In the genomic region with DNA sequence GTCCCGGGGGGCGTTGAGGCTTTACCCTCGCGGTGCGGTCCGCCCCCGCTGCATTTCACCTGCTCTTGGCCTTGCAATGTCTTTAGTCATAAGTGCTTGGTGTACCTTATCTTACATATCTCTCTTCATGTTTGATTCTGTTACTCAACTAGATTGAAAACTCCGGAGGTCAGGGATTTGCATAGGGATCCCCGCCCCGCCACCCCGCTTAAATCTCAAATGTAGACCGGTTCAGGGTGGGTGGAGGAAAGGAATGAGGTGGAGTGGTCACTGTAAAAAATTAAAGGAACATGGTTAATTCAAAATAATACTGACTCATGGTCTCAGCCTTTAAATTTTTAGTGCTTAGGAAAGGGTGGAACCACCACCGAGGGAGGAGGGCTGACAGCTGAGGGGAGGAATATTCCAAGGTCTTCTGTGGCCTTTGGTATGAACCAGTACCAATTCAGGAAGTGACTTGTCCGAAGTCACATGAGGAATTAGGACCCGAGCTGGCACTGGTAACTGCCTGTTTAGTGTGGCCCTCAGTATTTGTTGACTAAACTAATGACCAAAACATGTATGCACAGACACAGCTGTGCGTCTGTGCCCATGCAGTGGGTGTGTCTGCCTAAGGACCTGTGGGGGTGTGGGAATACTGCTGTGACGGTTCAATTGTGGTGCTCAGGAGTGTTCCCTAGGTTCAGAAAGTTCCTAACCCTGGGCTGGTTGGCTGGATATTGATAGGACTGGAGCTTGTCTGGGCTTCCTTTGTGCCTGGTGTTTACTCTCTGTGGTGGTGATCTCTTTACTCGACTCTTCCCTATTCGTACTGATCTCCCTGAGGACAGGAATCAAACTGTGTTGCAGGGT, we compare ENCODE assay signal across 8 cellular contexts. TPM values are rescaled to one million over a fixed set of nuclear protein-coding genes. Genes with fewer than 3 reads are reported as not detected.
DNase-seq lines count a peak whose midpoint lies in the region; ATAC-seq and TF ChIP-seq lines count a peak whose summit lies in the region.

No MANE protein-coding gene starts in this region.

- H3K27me3 Mint-ChIP-seq in CD4-positive, alpha-beta T cell: no peaks in the 10 kb centered on the region

- H3K27ac ChIP-seq in CD4-positive, alpha-beta T cell (ENCODE audit: low read depth, low read length): peak overlapping the region; percentile 96
- H3K27ac ChIP-seq in SJCRH30: peak overlapping the region; percentile 64; the same call in 1 of the 2 replicates
- peak overlapping the region; percentile 89 for H3K27ac ChIP-seq in brain microvascular endothelial cell

- no peaks in the 10 kb centered on the region for H3K27me3 ChIP-seq in CD4-positive, alpha-beta T cell (ENCODE audit: control insufficient read depth, insufficient read depth, low read length)
- H3K27me3 ChIP-seq in SJCRH30 (no peaks in the 10 kb centered on the region), brain microvascular endothelial cell (replicated peaks) (no peaks in the 10 kb centered on the region)

- peak overlapping the region; percentile 85 for H3K4me3 ChIP-seq in SJCRH30
- H3K4me3 ChIP-seq in brain microvascular endothelial cell (ENCODE audit: low read depth, low read length): peak overlapping the region; percentile 95

- POLR2A ChIA-PET in CD4-positive, alpha-beta T cell (lab: Charles Lee): interaction anchor here (3.7 kb wide), 1 partner anchor 13 kb away, joined by 20 read pairs; a partner anchor contains a TSS

- CTCF ChIA-PET in CD4-positive, alpha-beta T cell (lab: Charles Lee): interaction anchor here (1.1 kb wide), 1 partner anchor 25 kb away, joined by 3 read pairs; no protein-coding TSS in a partner anchor

- H3K9me3 Mint-ChIP-seq in CD4-positive, alpha-beta T cell: no peaks in the 10 kb centered on the region

- in situ Hi-C loops in brain microvascular endothelial cell (cut with HindIII; ENCODE audit: low pct_ligation_motif_present, low sequenced_read_pairs): no loop called here

- peaks cover 37% of the 10 kb centered on the region for H3K36me3 Mint-ChIP-seq in CD4-positive, alpha-beta T cell (ENCODE audit: low read depth)

- H3K4me1 Mint-ChIP-seq in CD4-positive, alpha-beta T cell (ENCODE audit: low read depth): peaks cover 64% of the 10 kb centered on the region

- no peaks in the 10 kb centered on the region for H3K36me3 ChIP-seq in SJCRH30
- H3K36me3 ChIP-seq in brain microvascular endothelial cell (replicated peaks): no peaks in the 10 kb centered on the region

- peak in 2 of 10 experiments; percentile 6 to 35 for DNase-seq in CD4-positive, alpha-beta T cell
- DNase-seq in SJCRH30 (peak; percentile 31 to 39), brain microvascular endothelial cell (peak; percentile 43), islet precursor cell (peak; percentile 77), NCI-H226 (no peak)
- peak; percentile 34 for DNase-seq in stimulated activated CD4-positive, alpha-beta T cell treated with anti-CD3 and anti-CD28 coated beads, Interleukin-1b, Interleukin-23, amount 100 ng/mL, for 48 hours

- H3K9me3 ChIP-seq in CD4-positive, alpha-beta T cell (ENCODE audit: control insufficient read depth, low read length): no peaks in the 10 kb centered on the region
- no peaks in the 10 kb centered on the region for H3K9me3 ChIP-seq in SJCRH30 (replicated peaks)

- peak overlapping the region; percentile 98 for H3K27ac Mint-ChIP-seq in CD4-positive, alpha-beta T cell

- TF ChIP-seq CTCF in CD4-positive, alpha-beta T cell (IDR thresholded peaks at IDR 0.05): no peak
- no peak for TF ChIP-seq CTCF in brain microvascular endothelial cell (IDR thresholded peaks at IDR 0.05; ENCODE audit: low read depth, low read length, missing control alignments)

- ATAC-seq in CD4-positive, alpha-beta T cell (ENCODE audit: poor library complexity): no peak
- ATAC-seq in GM19324 (IDR thresholded peaks at IDR 0.05; ENCODE audit: low FRiP score, unreplicated experiment): peak; percentile 40
- ATAC-seq in HG03432 (IDR thresholded peaks at IDR 0.05; ENCODE audit: unreplicated experiment): peak; percentile 37

- intact Hi-C loops in CD4-positive, alpha-beta T cell (cut with DNase I, micrococcal nuclease): loop anchor here in 1 of 2 experiments (5.0 to 10.0 kb wide), 4 partner anchors 386 to 1231 kb away; a partner anchor contains a TSS

- H3K4me3 Mint-ChIP-seq in CD4-positive, alpha-beta T cell: peak overlapping the region; percentile 98

- 0 out of 2 replicates have a peak, but pooled peaks cover 5% of the 10 kb centered on the region for H3K4me1 ChIP-seq in SJCRH30

RNA-seq across cellular contexts. Expression of a gene that starts 1.0 kb away (rescaled TPM):
- total RNA-seq in CD4-positive, alpha-beta T cell: 10 to 100 TPM; 66.9 to 71.7 TPM
- 50.3 and 50.4 TPM in 2 replicates for total RNA-seq in SJCRH30 (2014; rRNA removed; shearing (Covaris generic))

RNA-seq across cellular contexts. Expression of a gene that starts 12.9 kb away (rescaled TPM):
- 10 to 100 TPM; 74.1 to 76.4 TPM for total RNA-seq in CD4-positive, alpha-beta T cell
- 134 and 146 TPM in 2 replicates for total RNA-seq in SJCRH30 (2014; rRNA removed; shearing (Covaris generic))
